In the genomic region with DNA sequence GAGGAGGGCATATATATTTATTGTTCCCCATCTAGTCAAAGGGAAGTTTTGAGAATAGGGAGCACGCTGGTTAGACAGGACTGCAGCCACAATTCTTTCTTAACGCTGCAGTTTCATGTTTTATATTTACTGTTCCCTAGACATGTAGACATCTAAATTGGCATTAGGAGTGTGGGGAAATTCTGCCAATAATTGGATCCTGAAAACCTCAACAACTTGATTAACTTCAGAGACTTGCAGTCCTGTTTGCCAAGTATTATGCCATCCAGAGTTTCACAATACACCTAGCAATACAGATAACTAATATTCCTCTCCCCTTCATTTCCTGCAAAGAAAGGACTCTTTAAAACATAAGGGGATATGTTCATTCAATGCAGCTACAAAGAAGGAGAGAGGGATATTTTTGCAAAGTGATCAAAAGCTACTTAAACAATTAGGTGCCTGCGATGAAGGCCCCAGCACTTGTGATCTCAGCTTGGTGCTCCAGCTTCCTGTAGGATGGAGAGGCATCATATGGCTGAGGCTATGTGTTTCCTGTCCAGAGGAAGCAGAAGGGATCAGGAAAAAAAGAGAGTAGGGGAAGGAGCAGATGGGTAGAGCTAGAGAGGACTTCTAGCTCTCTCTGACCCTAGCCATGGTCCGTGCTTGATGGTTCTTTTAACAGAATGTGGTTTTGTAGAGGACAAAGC, we compare ENCODE assay signal across 16 cellular contexts.
DNase-seq lines count a peak whose midpoint lies in the region; ATAC-seq, FAIRE-seq and TF ChIP-seq lines count a peak whose summit lies in the region.
"Had no signal": no experiment of that assay in that cellular context is flagged by ENCODE, and none has a peak within 500 bp of the region (broad histone marks: within the 10 kb centered on the region; RNA-seq: fewer than 3 reads in every experiment).

No MANE protein-coding gene starts in this region.

- H3K4me3 ChIP-seq in mammary epithelial cell (replicated peaks in 1 of 3; ENCODE audit: insufficient read depth in 1 of 3, low read depth in 2 of 3, low read length in 3 of 3) (no peak overlapping the region), bronchial epithelial cell (ENCODE audit: low read depth, low read length) (no peak overlapping the region), right cardiac atrium (ENCODE audit: low read length) (no peak overlapping the region)

- H3K4me2 ChIP-seq in mammary epithelial cell (ENCODE audit: insufficient read depth, low read depth, low read length): no peak overlapping the region

- H3K9ac ChIP-seq in mammary epithelial cell (ENCODE audit: insufficient read depth, low read length): no peak overlapping the region

- 7% methylated on average over 3 of the region's 4 CpGs for WGBS in mammary epithelial cell (ENCODE audit: low coverage, missing lambda C conversion rate)
- 82% methylated on average over 4 of the region's 4 CpGs for WGBS in right cardiac atrium

- H3K4me3 Mint-ChIP-seq in MCF 10A (ENCODE audit: unreplicated experiment): no peak overlapping the region
- H3K4me3 Mint-ChIP-seq: CD4-positive, alpha-beta T cell had no signal

- no peaks in the 10 kb centered on the region for H3K79me2 ChIP-seq in mammary epithelial cell (ENCODE audit: insufficient read depth, low read length)

- H3K27me3 ChIP-seq in mammary epithelial cell (ENCODE audit: insufficient read depth, low read length) (peaks cover 3% of the 10 kb centered on the region), bronchial epithelial cell (ENCODE audit: control insufficient read depth, insufficient read depth, low read length) (no peaks in the 10 kb centered on the region), right cardiac atrium (ENCODE audit: control insufficient read depth, insufficient read depth) (no peaks in the 10 kb centered on the region)

- dilution Hi-C loops in mammary epithelial cell (cut with HindIII; ENCODE audit: low sequenced_read_pairs): no loop called here

- CTCF ChIA-PET in MCF 10A (lab: Yijun Ruan, JAX): interaction anchor here (0.6 to 2.0 kb wide), 8 partner anchors 8 to 1069 kb away, joined by 3 to 8 read pairs (median 5); no protein-coding TSS in a partner anchor
- CTCF ChIA-PET in mammary epithelial cell (lab: Charles Lee; ENCODE audit: low non-redundant PET): no interaction called here

- DNase-seq in MCF 10A (ENCODE audit: unreplicated experiment) (peak; percentile 52), mammary epithelial cell (no peak), bronchial epithelial cell (ENCODE audit: low read depth) (peak; percentile 37), left lobe of liver (ENCODE audit: low spot score) (no peak), right cardiac atrium (no peak), NOMO-1 treated with DMSO at 0.1 percent for 48 hours (lab: John Stamatoyannopoulos, UW; ENCODE audit: unreplicated experiment) (no peak)
- DNase-seq in activated naive CD4-positive, alpha-beta T cell (lab: John Stamatoyannopoulos, UW): no peak
- DNase-seq: Calu3; CD4-positive, alpha-beta T cell; KBM-7; NCI-H1105 treated with DMSO at 0.1 percent for 48 hours; NCI-H1694; NCI-H2081 treated with DMSO at 0.1 percent for 48 hours; NCI-H2227 treated with DMSO at 0.1 percent for 48 hours; NCI-H510A treated with DMSO at 0.1 percent for 48 hours had no signal

- ATAC-seq in left lobe of liver: peak; percentile 87
- ATAC-seq in right cardiac atrium: no peak

- POLR2A ChIA-PET in MCF 10A (lab: Yijun Ruan, JAX): interaction anchor here (0.7 to 4.3 kb wide), 9 partner anchors 10 to 271 kb away, joined by 3 to 50 read pairs (median 7); no protein-coding TSS in a partner anchor

- H4K20me1 ChIP-seq in mammary epithelial cell (ENCODE audit: insufficient read depth, low read length): no peaks in the 10 kb centered on the region

- H3K4me1 ChIP-seq in mammary epithelial cell (ENCODE audit: insufficient read depth, low read length): peaks cover 4% of the 10 kb centered on the region
- H3K4me1 ChIP-seq in right cardiac atrium (ENCODE audit: control insufficient read depth, insufficient read depth, low read length): no peaks in the 10 kb centered on the region

- no peak overlapping the region for H3K27ac ChIP-seq in mammary epithelial cell (ENCODE audit: insufficient read depth, low read depth, low read length)
- no peak overlapping the region for H3K27ac ChIP-seq in right cardiac atrium (ENCODE audit: low read length)

- H3K9me3 ChIP-seq in mammary epithelial cell (replicated peaks; ENCODE audit: insufficient read depth, low read length): no peaks in the 10 kb centered on the region
- H3K9me3 ChIP-seq in right cardiac atrium (ENCODE audit: control insufficient read depth, low read length): no peaks in the 10 kb centered on the region

- H3K36me3 Mint-ChIP-seq in MCF 10A (ENCODE audit: insufficient read depth, unreplicated experiment): no peaks in the 10 kb centered on the region

- no peaks in the 10 kb centered on the region for H3K27me3 Mint-ChIP-seq in MCF 10A (ENCODE audit: insufficient read depth, unreplicated experiment)

- intact Hi-C loops in MCF 10A (cut with micrococcal nuclease) (no loop called here), mammary epithelial cell (cut with micrococcal nuclease) (no loop called here), right cardiac atrium (cut with DNase I) (no loop called here)

- in situ Hi-C loops in mammary epithelial cell (cut with MboI; ENCODE audit: low sequenced_read_pairs in 2 of 2): no loop called here

- H2AFZ ChIP-seq in mammary epithelial cell (ENCODE audit: low read depth, low read length): no peak overlapping the region

- FAIRE-seq in bronchial epithelial cell (lab: Jason Lieb, UNC): no peak
- FAIRE-seq: H54 had no signal

- H3K27ac Mint-ChIP-seq in MCF 10A (ENCODE audit: low read depth, unreplicated experiment): no peak overlapping the region
- H3K27ac Mint-ChIP-seq: CD4-positive, alpha-beta T cell had no signal

- no peak for TF ChIP-seq CTCF in MCF 10A (IDR thresholded peaks at IDR 0.05; ENCODE audit: unreplicated experiment)
- no peak for TF ChIP-seq CTCF in mammary epithelial cell (conservative IDR thresholded peaks at IDR 0.05 in 1 of 2, IDR thresholded peaks at IDR 0.05 in 1 of 2; ENCODE audit: extremely low read depth in 1 of 2, insufficient read depth in 1 of 2, low read depth in 1 of 2, low read length in 2 of 2)
- no peak for TF ChIP-seq CTCF in bronchial epithelial cell (IDR thresholded peaks at IDR 0.05; ENCODE audit: insufficient read depth, low read length, severe bottlenecking)

- BruUV-seq in MCF 10A (replicated peaks; lab: Mats Ljungman, UMichigan) (no TSS peak), mammary epithelial cell (replicated peaks; lab: Mats Ljungman, UMichigan) (no TSS peak)

- H3K36me3 ChIP-seq in mammary epithelial cell (ENCODE audit: insufficient read depth, low read length) (no peaks in the 10 kb centered on the region), bronchial epithelial cell (ENCODE audit: control insufficient read depth, insufficient read depth, low read length) (no peaks in the 10 kb centered on the region)

- H3K9me3 Mint-ChIP-seq in MCF 10A (ENCODE audit: unreplicated experiment): no peaks in the 10 kb centered on the region
- H3K9me3 Mint-ChIP-seq: CD4-positive, alpha-beta T cell had no signal

- peaks cover 37% of the 10 kb centered on the region for H3K4me1 Mint-ChIP-seq in MCF 10A (ENCODE audit: insufficient read depth, unreplicated experiment)

Comparison
In these comparisons a context has a peak if more than half of its experiments do, and no peak if none do; other contexts are left out.
1. DNase-seq: peak in MCF 10A (single experiment) and bronchial epithelial cell (single experiment); none in mammary epithelial cell (single experiment), left lobe of liver (single experiment), right cardiac atrium (0 of 3), activated naive CD4-positive, alpha-beta T cell (0 of 4) and NOMO-1 treated with DMSO at 0.1 percent for 48 hours (single experiment).